ENCODE assay signal across 26 cellular contexts in the genomic region with DNA sequence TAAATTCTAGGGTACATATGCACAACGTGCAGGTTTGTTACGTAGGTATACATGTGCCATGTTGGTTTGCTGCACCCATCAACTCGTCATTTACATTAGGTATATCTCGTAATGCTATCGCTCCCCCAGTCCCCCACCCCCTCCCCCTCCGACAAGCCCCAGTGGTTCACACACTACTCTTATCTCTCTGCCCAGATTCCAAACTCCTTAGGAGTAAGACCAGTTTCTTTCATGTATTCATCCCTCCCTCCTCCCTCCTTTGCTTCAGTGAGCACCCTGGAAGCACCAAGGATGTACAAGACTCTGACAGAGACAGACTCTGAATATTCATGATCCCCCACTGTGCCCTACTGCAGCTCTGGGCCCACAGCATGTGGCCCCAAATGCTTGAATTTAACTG.
"Had no signal": no experiment of that assay in that cellular context is flagged by ENCODE, and none has a peak within 500 bp of the region (broad histone marks: within the 10 kb centered on the region; RNA-seq: fewer than 3 reads in every experiment).

No MANE protein-coding gene starts in this region.

- H3K27ac Mint-ChIP-seq: activated naive CD8-positive, alpha-beta T cell had no signal

- ATAC-seq: body of pancreas, gastrocnemius medialis, left lobe of liver, lower lobe of right lung, mucosa of descending colon, pancreas had no signal

- DNase-seq: activated CD4-positive, alpha-beta T cell treated with anti-CD3 and anti-CD28 coated beads for 4 hours; activated CD4-positive, alpha-beta T cell treated with anti-CD3 and anti-CD28 coated beads, Interleukin-2, amount 50 U/mL, for 4 hours; activated effector memory CD4-positive, alpha-beta T cell treated with Interleukin-2 at 50 U/mL for 16 hours; activated naive CD4-positive, alpha-beta T cell treated with Interleukin-2 at 50 U/mL for 16 hours; anterior cingulate cortex; body of pancreas; dorsolateral prefrontal cortex; effector memory CD4-positive, alpha-beta T cell; erythroblast; gastrocnemius medialis; glutamatergic neuron; lower lobe of right lung; mesenchymal stem cell; mucosa of descending colon; pancreas; stimulated activated CD4-positive, alpha-beta T cell treated with anti-CD3 and anti-CD28 coated beads, Interleukin-15, amount 100 ng/mL, for 24 hours; stimulated activated CD4-positive, alpha-beta T cell treated with anti-CD3 and anti-CD28 coated beads, Interleukin-2, amount 100 ng/mL, for 24 hours; stimulated activated naive CD4-positive, alpha-beta T cell had no signal

- H3K27ac ChIP-seq: body of pancreas, cardiac muscle cell, coronary artery, dorsolateral prefrontal cortex, gastrocnemius medialis, lower lobe of right lung, pancreas, right atrium auricular region, suprapubic skin, tibial nerve had no signal

- H3K36me3 Mint-ChIP-seq: activated naive CD8-positive, alpha-beta T cell had no signal

- H3K9me3 ChIP-seq: body of pancreas, gastrocnemius medialis, lower lobe of right lung, mucosa of descending colon, pancreas, right atrium auricular region, suprapubic skin had no signal

- H3K4me3 ChIP-seq: body of pancreas, cardiac muscle cell, coronary artery, dorsolateral prefrontal cortex, gastrocnemius medialis, lower lobe of right lung, mucosa of descending colon, pancreas, right atrium auricular region, suprapubic skin, tibial nerve had no signal

- H3K27me3 ChIP-seq: body of pancreas, cardiac muscle cell, dorsolateral prefrontal cortex, gastrocnemius medialis, pancreas, right atrium auricular region, suprapubic skin, tibial nerve had no signal

- H3K36me3 ChIP-seq: cardiac muscle cell, gastrocnemius medialis, lower lobe of right lung, pancreas, right atrium auricular region, suprapubic skin had no signal

- H3K4me1 Mint-ChIP-seq: nephron had no signal

- H3K4me3 Mint-ChIP-seq: activated naive CD8-positive, alpha-beta T cell; nephron had no signal

- H3K27me3 Mint-ChIP-seq: activated naive CD8-positive, alpha-beta T cell had no signal

- H3K4me1 ChIP-seq: body of pancreas, gastrocnemius medialis, lower lobe of right lung, pancreas, right atrium auricular region, suprapubic skin, tibial nerve had no signal
